1 cellular context compared by ENCODE assay signal in the genomic region with DNA sequence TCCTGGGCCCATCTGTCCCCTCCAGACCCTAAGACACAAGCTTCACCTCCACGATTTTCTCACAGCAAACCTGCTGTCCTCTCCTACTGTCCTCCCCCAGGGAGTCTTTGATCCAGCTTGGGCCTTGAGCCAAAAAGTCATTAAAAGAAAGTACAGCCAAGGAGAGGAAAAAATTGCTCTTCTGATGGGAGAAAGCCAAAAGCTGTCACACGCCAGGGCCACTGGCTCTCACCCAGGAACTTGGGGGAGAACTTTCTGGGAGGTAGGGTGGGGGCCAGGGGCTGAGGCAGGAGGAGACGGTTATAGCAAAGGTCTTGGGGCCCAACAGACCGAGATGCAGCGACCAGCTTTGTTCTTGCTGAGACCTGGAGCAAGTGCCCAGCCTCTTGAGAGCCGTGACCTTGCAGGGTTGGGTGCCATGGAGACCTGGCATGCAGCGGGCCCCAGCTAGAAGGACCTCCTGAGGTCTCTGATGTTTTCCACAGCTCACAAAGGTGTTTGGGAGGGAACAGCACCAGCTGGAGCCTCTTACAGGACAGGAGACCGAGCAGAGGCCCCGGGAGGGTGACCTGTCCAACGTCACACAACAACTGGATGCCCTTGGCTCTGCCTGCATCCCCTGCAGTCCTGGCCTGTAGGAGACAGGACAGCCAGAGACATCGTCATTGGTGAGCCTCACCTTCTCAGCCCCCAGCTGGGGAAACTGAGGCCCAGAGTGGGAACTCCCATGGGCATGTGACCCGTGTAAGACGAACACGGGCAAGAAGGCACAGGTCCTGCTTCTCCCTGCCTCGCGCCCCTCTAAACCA.
TF ChIP-seq lines count a peak whose summit lies in the region.

No MANE protein-coding gene starts in this region.

TF ChIP-seq in WTC11, 78 proteins besides CTCF, POLR2A, EP300 and RAD21 (continued from another document):
- TF ChIP-seq AFF4 (CRISPR knock-in tag; IDR thresholded peaks at IDR 0.05; ENCODE audit: borderline replicate concordance) (no peak), ZNF512 (CRISPR knock-in tag; IDR thresholded peaks at IDR 0.05; ENCODE audit: borderline replicate concordance) (no peak)
